Comparison of ENCODE assay signal across 9 cellular contexts in the genomic region with DNA sequence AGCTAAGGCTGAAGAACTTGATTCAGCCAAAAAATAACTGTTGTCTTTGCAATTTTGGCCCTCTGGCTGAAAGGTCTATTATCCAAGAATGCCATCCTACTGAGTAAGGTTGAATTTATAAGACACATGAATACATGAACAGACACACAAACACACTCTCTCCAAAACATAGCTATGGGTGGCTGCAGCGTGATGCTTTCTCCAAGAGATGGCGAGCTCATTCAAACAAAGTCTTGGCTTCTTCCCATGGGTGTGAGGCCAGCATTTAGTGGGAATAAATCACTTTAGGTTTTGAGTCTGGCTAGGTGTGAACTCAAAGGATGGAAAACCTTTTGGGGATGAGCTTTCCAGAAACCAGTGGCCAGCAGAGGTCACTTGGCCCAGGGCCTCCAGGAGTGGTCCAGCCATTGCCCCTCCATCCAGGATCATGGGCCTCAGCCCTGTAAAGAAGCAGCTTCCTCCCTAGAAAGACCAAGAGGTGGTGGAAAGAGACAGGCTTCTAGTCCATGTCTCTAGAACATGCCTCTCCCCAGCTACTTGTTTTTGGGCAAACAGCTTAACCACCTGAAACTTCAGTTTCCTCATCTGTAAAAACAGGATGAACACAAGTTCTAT. TPM values are rescaled to one million over a fixed set of nuclear protein-coding genes. Genes with fewer than 3 reads are reported as not detected.
DNase-seq lines count a peak whose midpoint lies in the region; ATAC-seq and TF ChIP-seq lines count a peak whose summit lies in the region.
"Had no signal": no experiment of that assay in that cellular context is flagged by ENCODE, and none has a peak within 500 bp of the region (broad histone marks: within the 10 kb centered on the region; RNA-seq: fewer than 3 reads in every experiment).

No MANE protein-coding gene starts in this region.

- no peaks in the 10 kb centered on the region for H3K27me3 ChIP-seq in MG63
- no peaks in the 10 kb centered on the region for H3K27me3 ChIP-seq in adipocyte (replicated peaks; ENCODE audit: control insufficient read depth, insufficient read depth, low read length)

- CTCF ChIA-PET in HEK293T (lab: Yijun Ruan, JAX), result interaction anchor here (0.7 to 1.4 kb wide), 3 partner anchors 9 to 377 kb away, joined by 3 to 8 read pairs (median 3); no protein-coding TSS in a partner anchor

- DNase-seq in DMS114 treated with DMSO at 0.1 percent for 48 hours (lab: John Stamatoyannopoulos, UW; ENCODE audit: unreplicated experiment), result peak; percentile 8
- DNase-seq in MG63, result peak; percentile 23
- DNase-seq in adipocyte (ENCODE audit: low read depth), result peak; percentile 76
- no peak for DNase-seq in left lobe of liver (ENCODE audit: low spot score)
- no peak for DNase-seq in immature natural killer cell
- DNase-seq in HuH-7 (ENCODE audit: low spot score), result no peak
- DNase-seq in HEK293T (ENCODE audit: extremely low spot score), result no peak

- peaks cover 3 to 6% (median 4%) of the 10 kb centered on the region in 3 donors for H3K27me3 Mint-ChIP-seq in immature natural killer cell (ENCODE audit: low read depth in 3 of 3)

- no peaks in the 10 kb centered on the region for H3K9me3 Mint-ChIP-seq in immature natural killer cell

- H3K36me3 ChIP-seq in MG63 (no peaks in the 10 kb centered on the region), adipocyte (ENCODE audit: control insufficient read depth, insufficient read depth, low read length, severe bottlenecking) (no peaks in the 10 kb centered on the region)

- H3K4me3 ChIP-seq in MG63, result no peak overlapping the region
- H3K4me3 ChIP-seq in adipocyte (ENCODE audit: low read length), result no peak overlapping the region
- H3K4me3 ChIP-seq: coronary artery had no signal

- H3K4me1 Mint-ChIP-seq in immature natural killer cell, result no peaks in the 10 kb centered on the region

- peak; percentile 55 for ATAC-seq in left lobe of liver
- no peak for ATAC-seq in HG02623 (IDR thresholded peaks at IDR 0.05; ENCODE audit: unreplicated experiment)

- POLR2A ChIA-PET in HEK293T (lab: Yijun Ruan, JAX), result no interaction called here

- no peaks in the 10 kb centered on the region for H3K9me3 ChIP-seq in MG63
- H3K9me3 ChIP-seq in adipocyte (ENCODE audit: control insufficient read depth, low read length), result no peaks in the 10 kb centered on the region

- H3K9ac ChIP-seq in adipocyte (ENCODE audit: low read length), result no peak overlapping the region

- H3K27ac Mint-ChIP-seq in immature natural killer cell, result no peak overlapping the region

- no peak overlapping the region for H3K4me3 Mint-ChIP-seq in immature natural killer cell

- H3K4me1 ChIP-seq in adipocyte (ENCODE audit: control insufficient read depth, insufficient read depth, low read length), result peaks cover 5% of the 10 kb centered on the region

- no peaks in the 10 kb centered on the region for H3K36me3 Mint-ChIP-seq in immature natural killer cell

TF ChIP-seq in HEK293T, 16 proteins besides CTCF, POLR2A, EP300 and RAD21:
- TF ChIP-seq ARNT (IDR thresholded peaks at IDR 0.05) (no peak), PKNOX1 (IDR thresholded peaks at IDR 0.05) (no peak), CTBP1 (IDR thresholded peaks at IDR 0.05; ENCODE audit: borderline replicate concordance) (no peak), FOXA1 (IDR thresholded peaks at IDR 0.05) (no peak), HDGF (IDR thresholded peaks at IDR 0.05; ENCODE audit: borderline replicate concordance) (no peak), ELF4 (IDR thresholded peaks at IDR 0.05) (no peak), FOXM1 (IDR thresholded peaks at IDR 0.05; ENCODE audit: borderline replicate concordance) (no peak), LEF1 (IDR thresholded peaks at IDR 0.05; ENCODE audit: borderline replicate concordance) (no peak), SP1 (IDR thresholded peaks at IDR 0.05) (no peak), ZNF384 (IDR thresholded peaks at IDR 0.05) (no peak), NFRKB (IDR thresholded peaks at IDR 0.05) (no peak), SUZ12 (IDR thresholded peaks at IDR 0.05) (no peak), L3MBTL2 (conservative IDR thresholded peaks at IDR 0.05) (no peak), TARDBP (IDR thresholded peaks at IDR 0.05) (no peak)

RNA-seq across cellular contexts. Expression of gene OSR1, which starts 11.0 kb away (rescaled TPM):
- not detected in 2 replicates for total RNA-seq in MG63 (2014; rRNA removed; shearing (Covaris generic); ENCODE audit: low replicate concordance)
- total RNA-seq in left lobe of liver, result 0.18 TPM
- polyA plus RNA-seq in immature natural killer cell, result not detected

Comparison
In these comparisons a context has a peak if more than half of its experiments do, and no peak if none do; other contexts are left out.
1. DNase-seq: peak in DMS114 treated with DMSO at 0.1 percent for 48 hours (single experiment), MG63 (single experiment) and adipocyte (single experiment); none in left lobe of liver (single experiment), immature natural killer cell (0 of 3), HuH-7 (single experiment) and HEK293T (single experiment).